8 cellular contexts compared by ENCODE assay signal in genomic region chr2:101823347-101823791, GRCh38.
DNase-seq lines count a peak whose midpoint lies in the region; ATAC-seq and TF ChIP-seq lines count a peak whose summit lies in the region.

No MANE protein-coding gene starts in this region.

- H3K27ac ChIP-seq in vagina: peak overlapping the region; percentile 23

- H3K4me1 ChIP-seq in vagina: peaks cover 76% of the 10 kb centered on the region

- intact Hi-C loops in vagina (cut with DNase I): no loop called here

- H3K27me3 ChIP-seq in vagina: no peaks in the 10 kb centered on the region

- no peak overlapping the region for H3K4me3 ChIP-seq in fibroblast of villous mesenchyme (ENCODE audit: low read depth, low read length)
- H3K4me3 ChIP-seq in vagina: no peak overlapping the region

- no peak for TF ChIP-seq POLR2A in vagina (IDR thresholded peaks at IDR 0.05)

- peak; percentile 56 for DNase-seq in OCI-M1 (lab: John Stamatoyannopoulos, UW)
- peak; percentile 45 for DNase-seq in activated T-helper 1 cell treated with Interleukin-2 at 50 U/mL for 16 hours (ENCODE audit: low read depth)
- peak; percentile 76 for DNase-seq in fibroblast of villous mesenchyme (ENCODE audit: low read depth)
- DNase-seq in pons (ENCODE audit: low spot score): peak; percentile 89
- no peak for DNase-seq in vagina (ENCODE audit: extremely low spot score in 2 of 2)
- DNase-seq in cortex of kidney (lab: John Stamatoyannopoulos, UW): no peak

- TF ChIP-seq CTCF in GM12872 (IDR thresholded peaks at IDR 0.05; ENCODE audit: insufficient read depth, low read depth, low read length): peak; percentile 78
- TF ChIP-seq CTCF in fibroblast of villous mesenchyme (IDR thresholded peaks at IDR 0.05; ENCODE audit: insufficient read depth, low read depth, low read length): peak; percentile 67
- peak in 2 of 3 experiments; percentile 49 to 51 for TF ChIP-seq CTCF in vagina (IDR thresholded peaks at IDR 0.05)

- no peaks in the 10 kb centered on the region for H3K9me3 ChIP-seq in vagina

- peaks cover 0 to 8% of the 10 kb centered on the region in 2 donors for H3K36me3 ChIP-seq in vagina

- peak; percentile 59 for ATAC-seq in HG03025 (IDR thresholded peaks at IDR 0.05; ENCODE audit: low FRiP score, unreplicated experiment)

Comparison
In these comparisons a context has a peak if more than half of its experiments do, and no peak if none do; other contexts are left out.
1. DNase-seq: peak in OCI-M1 (single experiment), activated T-helper 1 cell treated with Interleukin-2 at 50 U/mL for 16 hours (single experiment), fibroblast of villous mesenchyme (single experiment) and pons (single experiment); none in vagina (0 of 2) and cortex of kidney (single experiment).
2. Peak in every context shown above with its lines, with median percentiles within 50 percentile points of each other: CTCF ChIP-seq.